In the genomic region with DNA sequence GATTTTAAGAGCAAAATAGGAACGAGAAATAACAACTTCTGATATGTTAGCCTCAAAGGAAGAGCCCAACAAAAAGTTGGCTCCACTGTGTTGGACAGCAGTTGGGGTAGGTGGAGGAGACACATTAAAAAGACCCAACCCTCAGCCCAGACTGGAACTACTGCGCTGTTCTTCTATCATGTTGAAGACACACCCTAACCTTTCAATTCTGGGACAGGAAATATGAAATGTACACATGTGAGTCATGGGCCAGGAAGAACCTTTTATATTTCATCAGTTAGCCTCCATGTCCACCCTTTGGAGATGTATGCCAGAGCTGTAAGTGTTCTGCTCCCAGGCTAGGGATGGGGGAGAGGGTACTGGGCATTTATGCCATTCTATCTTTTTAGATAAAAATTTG, we compare ENCODE assay signal across 23 cellular contexts. TPM values are rescaled to one million over a fixed set of nuclear protein-coding genes. Genes with fewer than 3 reads are reported as not detected.
A peak's percentile ranks its signal among the peaks of the same experiment; 100 is the strongest.
DNase-seq lines count a peak whose midpoint lies in the region; ATAC-seq and TF ChIP-seq lines count a peak whose summit lies in the region.
"Had no signal": no experiment of that assay in that cellular context is flagged by ENCODE, and none has a peak within 500 bp of the region (broad histone marks: within the 10 kb centered on the region; RNA-seq: fewer than 3 reads in every experiment).

No MANE protein-coding gene starts in this region.

- no peaks in the 10 kb centered on the region for H3K79me1 ChIP-seq in H9 (ENCODE audit: insufficient read depth, low read depth, low read length, poor library complexity, severe bottlenecking)

- no peaks in the 10 kb centered on the region for H3K79me2 ChIP-seq in H9 (ENCODE audit: insufficient read depth, low read length)

- no CpG with 5 or more reads among the region's 2 CpGs for WGBS in H9 (ENCODE audit: extremely low coverage, insufficient read length, low lambda C conversion rate)

- no peak overlapping the region for H3T11ph ChIP-seq in H9 (ENCODE audit: low read length)

- H3K23ac ChIP-seq in H9 (ENCODE audit: insufficient read length, low read depth, low read length), result no peak overlapping the region

- no peak overlapping the region for H2BK20ac ChIP-seq in H9 (ENCODE audit: low read depth, low read length, poor library complexity, severe bottlenecking)

- H4K20me1 ChIP-seq in H9 (ENCODE audit: control insufficient read depth, insufficient read depth, insufficient read length), result no peaks in the 10 kb centered on the region
- H4K20me1 ChIP-seq: BLaER1 treated with 17β-estradiol and CSF1 and Interleukin-3, amounts not matched to agents 10 nM and 100 nM had no signal

- no peak overlapping the region for H3K56ac ChIP-seq in H9 (ENCODE audit: insufficient read length, low read depth, low read length)

- H3K23me2 ChIP-seq in H9 (ENCODE audit: insufficient read length, low read depth, low read length, poor library complexity, severe bottlenecking), result no peaks in the 10 kb centered on the region

- H3K4me2 ChIP-seq in H9 (ENCODE audit: insufficient read depth, insufficient read length, low read length), result no peak overlapping the region

- H2AK5ac ChIP-seq in H9 (ENCODE audit: insufficient read length, low read length), result no peak overlapping the region

- no peak overlapping the region for H3K4ac ChIP-seq in H9 (ENCODE audit: low read depth, low read length)

- no peaks in the 10 kb centered on the region for H3K27me3 Mint-ChIP-seq in T-helper 1 cell treated with Interleukin-12 subunit alpha and Interleukin-12 subunit beta and Interleukin-4 antibody, amounts not matched to agents 30 μg/mL and 1 μg/mL, for 36 hours (ENCODE audit: low read depth)
- no peaks in the 10 kb centered on the region for H3K27me3 Mint-ChIP-seq in H9 (ENCODE audit: low read depth)

- no peaks in the 10 kb centered on the region for H3K9me3 Mint-ChIP-seq in T-helper 1 cell treated with Interleukin-12 subunit alpha and Interleukin-12 subunit beta and Interleukin-4 antibody, amounts not matched to agents 30 μg/mL and 1 μg/mL, for 36 hours
- peaks cover 5 to 13% of the 10 kb centered on the region in 2 experiments; a peak in 4 of 5 replicates for H3K9me3 Mint-ChIP-seq in H9
- H3K9me3 Mint-ChIP-seq: HFFc6 had no signal

- peaks cover 4% of the 10 kb centered on the region for H3K9me3 ChIP-seq in H9 (ENCODE audit: control insufficient read depth, low read depth, low read length)
- H3K9me3 ChIP-seq: ascending aorta; BLaER1 treated with 17β-estradiol and CSF1 and Interleukin-3, amounts not matched to agents 10 nM and 100 nM; gastrocnemius medialis; neutrophil; upper lobe of right lung had no signal

- H2AFZ ChIP-seq in H9 (ENCODE audit: low read length), result no peak overlapping the region

- H2BK15ac ChIP-seq in H9 (ENCODE audit: low read depth, low read length), result no peak overlapping the region

- H3K18ac ChIP-seq in H9 (ENCODE audit: insufficient read length, low read depth, low read length), result no peak overlapping the region

- no peak overlapping the region for H2BK12ac ChIP-seq in H9 (ENCODE audit: insufficient read length, low read depth, low read length)

- no peak overlapping the region for H3K14ac ChIP-seq in H9 (ENCODE audit: insufficient read depth, low read length)

- no peak overlapping the region for H3K27ac ChIP-seq in foreskin keratinocyte
- H3K27ac ChIP-seq in H9 (ENCODE audit: insufficient read length, low read depth, low read length), result no peak overlapping the region
- H3K27ac ChIP-seq: ascending aorta; BLaER1 treated with 17β-estradiol and CSF1 and Interleukin-3, amounts not matched to agents 10 nM and 100 nM; gastrocnemius medialis; neutrophil; upper lobe of right lung had no signal

- H4K91ac ChIP-seq in H9 (ENCODE audit: insufficient read length, low read depth, low read length), result no peak overlapping the region

- peak overlapping the region; percentile 83 for H3K27ac Mint-ChIP-seq in T-helper 1 cell treated with Interleukin-12 subunit alpha and Interleukin-12 subunit beta and Interleukin-4 antibody, amounts not matched to agents 30 μg/mL and 1 μg/mL, for 36 hours
- H3K27ac Mint-ChIP-seq in H9, result no peak overlapping the region
- H3K27ac Mint-ChIP-seq: HFFc6 had no signal

- H2BK120ac ChIP-seq in H9 (ENCODE audit: low read depth, low read length, poor library complexity, severe bottlenecking), result no peak overlapping the region

- no peak overlapping the region for H2BK5ac ChIP-seq in H9 (ENCODE audit: insufficient read length, low read length)

- H3K4me1 ChIP-seq in foreskin keratinocyte, result peaks cover 10% of the 10 kb centered on the region
- no peaks in the 10 kb centered on the region for H3K4me1 ChIP-seq in H9 (ENCODE audit: insufficient read depth, low read length)
- H3K4me1 ChIP-seq: ascending aorta, gastrocnemius medialis, upper lobe of right lung had no signal

- no peak for TF ChIP-seq CTCF in foreskin keratinocyte (conservative IDR thresholded peaks at IDR 0.05)
- no peak for TF ChIP-seq CTCF in H9 (conservative IDR thresholded peaks at IDR 0.05)

- ATAC-seq in GM18511 (IDR thresholded peaks at IDR 0.05; ENCODE audit: unreplicated experiment), result peak; percentile 4
- ATAC-seq in foreskin keratinocyte, result peak; percentile 80
- ATAC-seq: gastrocnemius medialis, upper lobe of right lung had no signal

- peaks cover 15% of the 10 kb centered on the region for H3K4me1 Mint-ChIP-seq in T-helper 1 cell treated with Interleukin-12 subunit alpha and Interleukin-12 subunit beta and Interleukin-4 antibody, amounts not matched to agents 30 μg/mL and 1 μg/mL, for 36 hours (ENCODE audit: low read depth)
- peaks cover 0 to 2% of the 10 kb centered on the region in 2 experiments; a peak in 2 of 4 replicates for H3K4me1 Mint-ChIP-seq in H9

- no peaks in the 10 kb centered on the region for H3K27me3 ChIP-seq in foreskin keratinocyte
- no peaks in the 10 kb centered on the region for H3K27me3 ChIP-seq in H9 (ENCODE audit: insufficient read depth, low read length)
- H3K27me3 ChIP-seq: ascending aorta; BLaER1 treated with 17β-estradiol and CSF1 and Interleukin-3, amounts not matched to agents 10 nM and 100 nM; gastrocnemius medialis; neutrophil; upper lobe of right lung had no signal

- H4K8ac ChIP-seq in H9 (replicated peaks; ENCODE audit: insufficient read length, low read depth, low read length), result no peak overlapping the region

- peak; percentile 36 for DNase-seq in NOMO-1 treated with DMSO at 0.1 percent for 48 hours (lab: John Stamatoyannopoulos, UW; ENCODE audit: unreplicated experiment)
- DNase-seq in NOMO-1 (lab: John Stamatoyannopoulos, UW; ENCODE audit: unreplicated experiment in 2 of 2), result no peak
- DNase-seq in foreskin keratinocyte, result peak; percentile 32 to 50
- DNase-seq in NCI-H2107 treated with DMSO at 0.1 percent for 48 hours (lab: John Stamatoyannopoulos, UW; ENCODE audit: unreplicated experiment), result no peak
- DNase-seq in NCI-H2171 treated with DMSO at 0.1 percent for 48 hours (lab: John Stamatoyannopoulos, UW), result no peak
- DNase-seq in H9, result no peak
- DNase-seq: activated CD4-positive, alpha-beta T cell treated with anti-CD3 and anti-CD28 coated beads for 4 hours; DMS79; gastrocnemius medialis; HFFc6; NCI-H2029; NCI-H526 treated with DMSO at 0.1 percent for 48 hours; stimulated activated CD4-positive, alpha-beta T cell treated with anti-CD3 and anti-CD28 coated beads, Interleukin-12 subunit alpha, Interleukin-12 subunit beta, amount 100 ng/mL, for 4 hours; stimulated activated naive CD4-positive, alpha-beta T cell; upper lobe of right lung had no signal

- H3K9ac ChIP-seq in H9 (ENCODE audit: extremely low read depth, insufficient read length, low read length), result no peak overlapping the region
- H3K9ac ChIP-seq: BLaER1 treated with 17β-estradiol and CSF1 and Interleukin-3, amounts not matched to agents 10 nM and 100 nM had no signal

- no peaks in the 10 kb centered on the region for H3K36me3 Mint-ChIP-seq in T-helper 1 cell treated with Interleukin-12 subunit alpha and Interleukin-12 subunit beta and Interleukin-4 antibody, amounts not matched to agents 30 μg/mL and 1 μg/mL, for 36 hours (ENCODE audit: low read depth)
- H3K36me3 Mint-ChIP-seq in H9 (ENCODE audit: insufficient read depth in 1 of 3, low read depth in 3 of 3), result peaks cover 5 to 13% (median 7%) of the 10 kb centered on the region in 3 experiments; a peak in 6 of 7 replicates

- no peak overlapping the region for H4K5ac ChIP-seq in H9 (ENCODE audit: insufficient read length, low read depth, low read length)

- no peak overlapping the region for H3K4me3 Mint-ChIP-seq in T-helper 1 cell treated with Interleukin-12 subunit alpha and Interleukin-12 subunit beta and Interleukin-4 antibody, amounts not matched to agents 30 μg/mL and 1 μg/mL, for 36 hours
- H3K4me3 Mint-ChIP-seq in H9, result no peak overlapping the region
- H3K4me3 Mint-ChIP-seq: HFFc6 had no signal

RNA-seq across cellular contexts. Expression of gene CLDN12, which starts 22.1 kb away (rescaled TPM):
- total RNA-seq in foreskin keratinocyte (31.3 and 35.1 TPM in 2 replicates), H9 (2021) (40.1 and 42.9 TPM in 2 replicates)
- polyA plus RNA-seq in foreskin keratinocyte, result 11.0 and 12.1 TPM in 2 replicates

RNA-seq across cellular contexts. Expression of gene PTTG1IP2, which starts 44.1 kb away (rescaled TPM):
- not detected in 2 replicates for total RNA-seq in foreskin keratinocyte
- not detected in 2 replicates for polyA plus RNA-seq in foreskin keratinocyte
- not detected in 2 replicates for total RNA-seq in H9 (2021)
- total RNA-seq: A172, ascending aorta, gastrocnemius medialis, HFFc6, renal cortical epithelial cell, SK-MEL-5, upper lobe of right lung had no signal

Comparison
In these comparisons a context has a peak if more than half of its experiments do, and no peak if none do; other contexts are left out.
1. DNase-seq: peak in NOMO-1 treated with DMSO at 0.1 percent for 48 hours (single experiment) and foreskin keratinocyte (2 of 2); none in NOMO-1 (0 of 2), NCI-H2107 treated with DMSO at 0.1 percent for 48 hours (single experiment), NCI-H2171 treated with DMSO at 0.1 percent for 48 hours (single experiment) and H9 (single experiment).